Comparison of ENCODE assay signal across 2 cellular contexts in genomic region chr7:54988516-54988915, GRCh38.
TF ChIP-seq lines count a peak whose summit lies in the region.

No MANE protein-coding gene starts in this region.

TF ChIP-seq in A549, 52 proteins besides CTCF, POLR2A, EP300 and RAD21 (continued from another document):
- no peak for TF ChIP-seq E2F6 (IDR thresholded peaks at IDR 0.05; ENCODE audit: borderline replicate concordance, low read depth)
- TF ChIP-seq RARB (CRISPR knock-in tag; IDR thresholded peaks at IDR 0.05) = no peak
- no peak for TF ChIP-seq NFE2L2 (conservative IDR thresholded peaks at IDR 0.05; ENCODE audit: low read length)
- no peak for TF ChIP-seq SMC3 (IDR thresholded peaks at IDR 0.05)
- no peak for TF ChIP-seq HOXB13 (CRISPR knock-in tag; IDR thresholded peaks at IDR 0.05; ENCODE audit: low read depth)

TF ChIP-seq in HepG2, 621 proteins besides CTCF, POLR2A, EP300 and RAD21 (continued from another document):
- peak; percentile 62; the same call in 1 of the 2 replicates for TF ChIP-seq PRDM15 (CRISPR knock-in tag; IDR thresholded peaks at IDR 0.05)
- no peak for TF ChIP-seq KLF16 (CRISPR knock-in tag; IDR thresholded peaks at IDR 0.05)
- TF ChIP-seq ZSCAN9 (CRISPR knock-in tag; IDR thresholded peaks at IDR 0.05; ENCODE audit: borderline replicate concordance) = no peak
